8 cellular contexts compared by ENCODE assay signal in the genomic region with DNA sequence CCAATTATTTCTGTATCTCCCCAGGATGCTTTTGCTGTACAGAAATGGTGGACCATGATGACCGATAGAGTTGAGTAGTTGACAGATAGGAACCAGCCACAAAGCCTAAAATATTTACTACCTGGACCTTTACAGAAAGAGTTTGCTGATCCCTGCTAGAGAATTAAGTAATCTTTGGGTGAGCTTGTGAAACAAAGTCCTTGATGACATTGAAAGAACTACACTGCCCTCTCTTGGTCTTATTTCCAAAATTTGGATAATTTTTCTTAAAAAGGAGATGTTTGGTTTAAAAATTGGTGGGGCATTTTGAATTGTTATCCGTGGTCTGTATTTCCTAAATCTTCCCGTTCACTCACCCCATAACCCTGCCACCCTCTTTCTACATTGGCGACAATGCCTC. TPM values are rescaled to one million over a fixed set of nuclear protein-coding genes. Genes with fewer than 3 reads are reported as not detected.
DNase-seq lines count a peak whose midpoint lies in the region; ATAC-seq and TF ChIP-seq lines count a peak whose summit lies in the region.

No MANE protein-coding gene starts in this region.

- H3K9me3 Mint-ChIP-seq in CD8-positive, alpha-beta T cell = no peaks in the 10 kb centered on the region
- H3K9me3 Mint-ChIP-seq in activated naive CD4-positive, alpha-beta T cell treated with anti-CD3 and anti-CD28 coated beads, Interleukin-2, amount 10 ng/mL, durations not matched to agents 7 days and 5 days = no peaks in the 10 kb centered on the region

- H3K27me3 Mint-ChIP-seq in CD8-positive, alpha-beta T cell (ENCODE audit: low read depth) = no peaks in the 10 kb centered on the region
- no peaks in the 10 kb centered on the region for H3K27me3 Mint-ChIP-seq in activated naive CD4-positive, alpha-beta T cell treated with anti-CD3 and anti-CD28 coated beads, Interleukin-2, amount 10 ng/mL, durations not matched to agents 7 days and 5 days

- no peaks in the 10 kb centered on the region for H3K4me1 ChIP-seq in CD8-positive, alpha-beta T cell (ENCODE audit: insufficient read depth, low read length)
- H3K4me1 ChIP-seq in stomach = peaks cover 0 to 8% (median 3%) of the 10 kb centered on the region in 4 donors

- H3K4me3 Mint-ChIP-seq in CD8-positive, alpha-beta T cell = no peak overlapping the region
- no peak overlapping the region for H3K4me3 Mint-ChIP-seq in activated naive CD4-positive, alpha-beta T cell treated with anti-CD3 and anti-CD28 coated beads, Interleukin-2, amount 10 ng/mL, durations not matched to agents 7 days and 5 days

- TF ChIP-seq POLR2A in stomach (IDR thresholded peaks at IDR 0.05) = no peak

- peak overlapping the region; percentile 11 for H2AFZ ChIP-seq in SU-DHL-6 (ENCODE audit: low read depth, low read length, severe bottlenecking)

- H3K9ac ChIP-seq in SU-DHL-6 (ENCODE audit: low read length) = no peak overlapping the region

- no peaks in the 10 kb centered on the region; the same call in 1 of the 2 replicates for H3F3A ChIP-seq in SU-DHL-6 (ENCODE audit: insufficient read depth)

- no peaks in the 10 kb centered on the region for H3K9me2 ChIP-seq in SU-DHL-6 (replicated peaks; ENCODE audit: insufficient read depth, low read length)

- no peaks in the 10 kb centered on the region for H3K9me3 ChIP-seq in CD8-positive, alpha-beta T cell (ENCODE audit: low read length)
- H3K9me3 ChIP-seq in SU-DHL-6 (ENCODE audit: insufficient read depth, low read length) (no peaks in the 10 kb centered on the region), stomach (no peaks in the 10 kb centered on the region)

- no peaks in the 10 kb centered on the region for H3K79me2 ChIP-seq in SU-DHL-6 (ENCODE audit: insufficient read depth, low read length)

- CTCF ChIA-PET in CD8-positive, alpha-beta T cell (lab: Charles Lee) = interaction anchor here (0.6 to 16.4 kb wide), 31 partner anchors 12 to 495 kb away, joined by 3 to 291 read pairs (median 18); a partner anchor contains a TSS
- CTCF ChIA-PET in activated naive CD4-positive, alpha-beta T cell treated with anti-CD3 and anti-CD28 coated beads, Interleukin-2, amount 10 ng/mL, durations not matched to agents 7 days and 5 days (lab: Charles Lee) = interaction anchor here (0.6 to 8.3 kb wide), 36 partner anchors 9 to 498 kb away, joined by 3 to 202 read pairs (median 5); a partner anchor contains a TSS

- WGBS in stomach, 5 donors = 26 to 38% (median 33%) methylated on average over 4 of the region's 4 CpGs

- H3K27ac Mint-ChIP-seq in CD8-positive, alpha-beta T cell = peak overlapping the region; percentile 34
- H3K27ac Mint-ChIP-seq in activated naive CD4-positive, alpha-beta T cell treated with anti-CD3 and anti-CD28 coated beads, Interleukin-2, amount 10 ng/mL, durations not matched to agents 7 days and 5 days = no peak overlapping the region

- no peaks in the 10 kb centered on the region for H3K36me3 ChIP-seq in CD8-positive, alpha-beta T cell (ENCODE audit: insufficient read depth, low read length)
- no peaks in the 10 kb centered on the region for H3K36me3 ChIP-seq in SU-DHL-6 (ENCODE audit: low read length)
- no peaks in the 10 kb centered on the region for H3K36me3 ChIP-seq in stomach

- POLR2A ChIA-PET in CD8-positive, alpha-beta T cell (lab: Charles Lee) = interaction anchor here (1.0 to 3.2 kb wide), 4 partner anchors 9 to 151 kb away, joined by 3 to 23 read pairs (median 8); a partner anchor contains a TSS

- TF ChIP-seq CTCF in CD8-positive, alpha-beta T cell (IDR thresholded peaks at IDR 0.05) = peak; percentile 56
- TF ChIP-seq CTCF in HL-60 (IDR thresholded peaks at IDR 0.05; ENCODE audit: insufficient read depth, low read length) (no peak), SU-DHL-6 (IDR thresholded peaks at IDR 0.05; ENCODE audit: insufficient read depth, low read length, poor library complexity, severe bottlenecking) (peak; percentile 25), stomach (IDR thresholded peaks at IDR 0.05) (peak in 4 of 7 experiments; percentile 7 to 55 (median 42))

- peaks cover 4% of the 10 kb centered on the region for H3K4me1 Mint-ChIP-seq in CD8-positive, alpha-beta T cell (ENCODE audit: low read depth)
- H3K4me1 Mint-ChIP-seq in activated naive CD4-positive, alpha-beta T cell treated with anti-CD3 and anti-CD28 coated beads, Interleukin-2, amount 10 ng/mL, durations not matched to agents 7 days and 5 days = peaks cover 14% of the 10 kb centered on the region

- H3K27me3 ChIP-seq in CD8-positive, alpha-beta T cell (ENCODE audit: insufficient read depth, low read length) = no peaks in the 10 kb centered on the region
- H3K27me3 ChIP-seq in HL-60 (ENCODE audit: insufficient read depth, poor library complexity, severe bottlenecking) (no peaks in the 10 kb centered on the region), SU-DHL-6 (ENCODE audit: low read length) (no peaks in the 10 kb centered on the region), stomach (no peaks in the 10 kb centered on the region)

- no peak overlapping the region for H3K27ac ChIP-seq in CD8-positive, alpha-beta T cell (ENCODE audit: low read depth, low read length)
- H3K27ac ChIP-seq in HL-60 (replicated peaks) (no peak overlapping the region), SU-DHL-6 (ENCODE audit: low read depth, low read length) (no peak overlapping the region), stomach (no peak overlapping the region)

- no peak overlapping the region for H3K4me2 ChIP-seq in SU-DHL-6 (ENCODE audit: low read depth, low read length, poor library complexity, severe bottlenecking)

- no peak for DNase-seq in CD8-positive, alpha-beta T cell
- DNase-seq in HL-60 (ENCODE audit: low read depth in 1 of 2, low spot score in 1 of 2) = peak; percentile 39 to 52
- DNase-seq in glomerular visceral epithelial cell (ENCODE audit: extremely low spot score) = peak; percentile 47
- DNase-seq in stomach = no peak
- no peak for DNase-seq in activated naive CD4-positive, alpha-beta T cell treated with anti-CD3 and anti-CD28 coated beads, Interleukin-2, amount 10 ng/mL, durations not matched to agents 7 days and 5 days
- no peak for DNase-seq in islet precursor cell
- no peak for DNase-seq in posterior vena cava (ENCODE audit: low spot score)

- H4K20me1 ChIP-seq in SU-DHL-6 (ENCODE audit: low read depth, low read length) = no peaks in the 10 kb centered on the region

- TF ChIP-seq EP300 in stomach (IDR thresholded peaks at IDR 0.05) = no peak

- peak; percentile 48 for ATAC-seq in CD8-positive, alpha-beta T cell

- no peaks in the 10 kb centered on the region for H3K36me3 Mint-ChIP-seq in CD8-positive, alpha-beta T cell
- H3K36me3 Mint-ChIP-seq in activated naive CD4-positive, alpha-beta T cell treated with anti-CD3 and anti-CD28 coated beads, Interleukin-2, amount 10 ng/mL, durations not matched to agents 7 days and 5 days = no peaks in the 10 kb centered on the region

- intact Hi-C loops in CD8-positive, alpha-beta T cell (cut with DNase I, micrococcal nuclease) = loop anchor here (1.0 to 5.0 kb wide), 7 partner anchors 13 to 287 kb away; a partner anchor contains a TSS
- intact Hi-C loops in stomach (cut with DNase I; ENCODE audit: low total_unique reads) (loop anchor here (5.0 to 10.0 kb wide), 2 partner anchors 88 to 145 kb away; a partner anchor contains a TSS), posterior vena cava (cut with DNase I) (loop anchor here in 1 of 2 donors (2.0 to 5.0 kb wide), 2 partner anchors 89 to 148 kb away; a partner anchor contains a TSS)

- H3K4me3 ChIP-seq in CD8-positive, alpha-beta T cell (ENCODE audit: low read depth, low read length) = no peak overlapping the region
- H3K4me3 ChIP-seq in HL-60 (replicated peaks; ENCODE audit: insufficient read depth, low read length) (no peak overlapping the region), SU-DHL-6 (ENCODE audit: insufficient read depth, low read length, poor library complexity, severe bottlenecking) (no peak overlapping the region), stomach (no peak overlapping the region)

RNA-seq across cellular contexts. Expression of a gene that starts 13.7 kb away (rescaled TPM):
- 1 to 10 TPM; 4.7 to 4.9 TPM for total RNA-seq in CD8-positive, alpha-beta T cell
- total RNA-seq in stomach (10 to 100 TPM in 4 of 5 donors, 1 to 10 TPM in 1; 5.3 to 60.0 (median 17.1) TPM), posterior vena cava (10 to 100 TPM; 24.0 to 35.8 TPM)
- polyA plus RNA-seq in stomach = 10 to 100 TPM in 2 of 3 donors, 1 to 10 TPM in 1; 8.2 to 19.7 (median 10.1) TPM

RNA-seq across cellular contexts. Expression of a gene that starts 17.1 kb away (rescaled TPM):
- total RNA-seq in CD8-positive, alpha-beta T cell = 10 to 100 TPM; 49.6 to 50.4 TPM
- 10 to 100 TPM; 14.6 to 46.4 (median 31.0) TPM for total RNA-seq in stomach
- 10 to 100 TPM in 1 of 3 donors, 1 to 10 TPM in 2; 8.2 to 10.7 (median 8.3) TPM for polyA plus RNA-seq in stomach
- total RNA-seq in posterior vena cava = 10 to 100 TPM; 21.5 to 34.5 TPM

Comparison
In these comparisons a context has a peak if more than half of its experiments do, and no peak if none do; other contexts are left out.
1. DNase-seq: peak in HL-60 (2 of 2) and glomerular visceral epithelial cell (single experiment); none in CD8-positive, alpha-beta T cell (0 of 7), stomach (single experiment), activated naive CD4-positive, alpha-beta T cell treated with anti-CD3 and anti-CD28 coated beads, Interleukin-2, amount 10 ng/mL, durations not matched to agents 7 days and 5 days (single experiment), islet precursor cell (single experiment) and posterior vena cava (single experiment).